In the genomic region with DNA sequence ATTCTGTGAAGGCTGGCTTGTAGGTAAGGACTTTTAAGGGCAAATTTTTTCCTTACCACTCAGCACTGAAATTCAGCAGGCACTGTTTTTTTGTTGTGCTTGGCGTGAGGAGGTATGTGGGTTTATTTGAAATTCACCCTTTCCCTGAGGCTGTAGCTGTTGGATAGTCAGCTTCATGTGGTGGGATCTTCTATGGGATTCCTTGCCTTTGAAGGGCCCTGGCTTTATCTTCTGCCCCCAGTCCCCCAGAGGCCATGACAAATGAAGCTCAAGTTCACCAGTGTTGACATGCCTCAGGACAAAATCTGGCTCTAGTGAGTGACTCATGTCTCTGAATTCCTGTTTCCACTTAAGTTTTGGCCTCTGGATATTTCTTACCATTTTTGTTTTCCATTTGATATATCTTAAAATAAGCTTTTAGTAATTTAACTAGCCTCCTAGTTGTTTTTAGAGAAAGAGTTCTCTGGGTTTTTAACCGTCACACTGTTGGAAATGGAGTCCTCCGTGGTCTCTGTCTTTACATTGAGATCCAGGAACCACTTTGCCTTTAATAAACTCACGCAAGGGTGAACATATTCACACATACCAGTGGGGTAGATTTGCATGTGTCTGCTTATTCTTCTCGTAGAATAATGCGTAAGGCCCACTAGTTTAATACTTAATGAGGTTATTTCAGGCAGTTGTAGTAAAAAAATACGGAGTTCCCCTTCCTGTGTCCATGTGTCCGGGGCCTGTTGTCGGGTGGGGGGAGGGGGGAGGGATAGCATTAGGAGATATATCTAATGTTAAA, we compare ENCODE assay signal across 18 cellular contexts.
DNase-seq lines count a peak whose midpoint lies in the region; ATAC-seq, FAIRE-seq and TF ChIP-seq lines count a peak whose summit lies in the region.
"Had no signal": no experiment of that assay in that cellular context is flagged by ENCODE, and none has a peak within 500 bp of the region (broad histone marks: within the 10 kb centered on the region; RNA-seq: fewer than 3 reads in every experiment).

No MANE protein-coding gene starts in this region.

- H3K27me3 ChIP-seq in IMR-90 (ENCODE audit: control insufficient read depth, insufficient read depth, low read length) (no peaks in the 10 kb centered on the region), bronchial epithelial cell (ENCODE audit: control insufficient read depth, insufficient read depth, low read length) (no peaks in the 10 kb centered on the region), Karpas-422 (ENCODE audit: low read length) (no peaks in the 10 kb centered on the region)
- H3K27me3 ChIP-seq: esophagus squamous epithelium had no signal

- H3K4me3 ChIP-seq in IMR-90 (ENCODE audit: insufficient read depth, low read depth, low read length), result no peak overlapping the region
- no peak overlapping the region for H3K4me3 ChIP-seq in bronchial epithelial cell (ENCODE audit: low read depth, low read length)
- no peak overlapping the region for H3K4me3 ChIP-seq in Karpas-422 (ENCODE audit: low read length)
- H3K4me3 ChIP-seq: esophagus squamous epithelium had no signal

- H2BK15ac ChIP-seq in IMR-90 (ENCODE audit: low read depth, low read length), result no peak overlapping the region

- no peak overlapping the region for H2BK120ac ChIP-seq in IMR-90 (ENCODE audit: low read depth, low read length)

- in situ Hi-C loops in IMR-90 (cut with MboI; ENCODE audit: low sequenced_read_pairs), result no loop called here

- H3K36me3 ChIP-seq in IMR-90 (ENCODE audit: control insufficient read depth, insufficient read depth, low read length) (no peaks in the 10 kb centered on the region), bronchial epithelial cell (ENCODE audit: control insufficient read depth, insufficient read depth, low read length) (no peaks in the 10 kb centered on the region), Karpas-422 (ENCODE audit: insufficient read depth, low read length) (no peaks in the 10 kb centered on the region)
- H3K36me3 ChIP-seq: esophagus squamous epithelium had no signal

- H2AK9ac ChIP-seq in IMR-90 (replicated peaks; ENCODE audit: low read depth, low read length, poor library complexity), result no peak overlapping the region

- H3K4me2 ChIP-seq in IMR-90 (ENCODE audit: low read depth, low read length) (no peak overlapping the region), Karpas-422 (ENCODE audit: low read depth, low read length, poor library complexity, severe bottlenecking) (no peak overlapping the region)

- H3K56ac ChIP-seq in IMR-90 (ENCODE audit: extremely low read depth, insufficient read depth, low read length), result no peak overlapping the region

- no peak overlapping the region for H3K14ac ChIP-seq in IMR-90 (replicated peaks; ENCODE audit: low read depth, low read length)

- H3K9me3 ChIP-seq in IMR-90 (ENCODE audit: control insufficient read depth, insufficient read depth, low read length) (no peaks in the 10 kb centered on the region), Karpas-422 (ENCODE audit: low read length) (no peaks in the 10 kb centered on the region)
- H3K9me3 ChIP-seq: esophagus squamous epithelium had no signal

- no peak overlapping the region for H4K8ac ChIP-seq in IMR-90 (ENCODE audit: low read depth in 2 of 2, low read length in 2 of 2)

- no peak overlapping the region for H2BK5ac ChIP-seq in IMR-90 (ENCODE audit: low read depth, low read length, poor library complexity, severe bottlenecking)

- no peaks in the 10 kb centered on the region for H3K79me1 ChIP-seq in IMR-90 (ENCODE audit: low read depth in 1 of 2, low read length in 2 of 2)

- no peak overlapping the region for H2AK5ac ChIP-seq in IMR-90 (ENCODE audit: low read depth, low read length)

- H4K20me1 ChIP-seq in IMR-90 (ENCODE audit: insufficient read depth, low read length) (no peaks in the 10 kb centered on the region), Karpas-422 (ENCODE audit: insufficient read depth, low read depth, low read length) (no peaks in the 10 kb centered on the region)

- dilution Hi-C loops in IMR-90 (cut with HindIII; ENCODE audit: low sequenced_read_pairs, unreplicated experiment), result no loop called here

- H3K4me1 ChIP-seq in IMR-90 (ENCODE audit: control insufficient read depth, insufficient read depth, low read length), result peaks cover 2% of the 10 kb centered on the region
- no peaks in the 10 kb centered on the region for H3K4me1 ChIP-seq in Karpas-422 (ENCODE audit: low read length)
- H3K4me1 ChIP-seq: esophagus squamous epithelium had no signal

- FAIRE-seq in bronchial epithelial cell (lab: Jason Lieb, UNC), result no peak
- no peak for FAIRE-seq in H54 (lab: Jason Lieb, UNC)
- FAIRE-seq: D721Med had no signal

- DNase-seq in COLO829 (ENCODE audit: low spot score) (peak; percentile 86), IMR-90 (no peak), bronchial epithelial cell (ENCODE audit: low read depth) (peak; percentile 14), kidney tubule cell (ENCODE audit: low spot score) (peak; percentile 45), H54 (ENCODE audit: insufficient read length, low spot score) (no peak), Karpas-422 (no peak), A172 (ENCODE audit: low spot score) (no peak)
- DNase-seq in activated CD4-positive, alpha-beta T cell treated with anti-CD3 and anti-CD28 coated beads for 1 hour, result no peak
- DNase-seq: activated CD8-positive, alpha-beta memory T cell treated with anti-CD3 and anti-CD28 coated beads for 24 hours; amygdala; esophagus squamous epithelium; NCI-H187; stimulated activated CD4-positive, alpha-beta T cell treated with anti-CD3 and anti-CD28 coated beads, Interleukin-12 subunit alpha, Interleukin-12 subunit beta, amount 100 ng/mL, for 4 hours; stimulated activated naive CD8-positive, alpha-beta T cell treated with anti-CD3 and anti-CD28 coated beads, Interleukin-15, amount 100 ng/mL, for 72 hours; SW 1271 had no signal

- TF ChIP-seq RAD21 in IMR-90 (IDR thresholded peaks at IDR 0.05; ENCODE audit: low read length), result no peak

- no TSS peak for BruUV-seq in IMR-90 (replicated peaks; lab: Mats Ljungman, UMichigan)

- H4K91ac ChIP-seq in IMR-90 (ENCODE audit: insufficient read depth, low read depth, low read length), result no peak overlapping the region

- H3K27ac ChIP-seq in IMR-90 (ENCODE audit: insufficient read depth, low read length) (no peak overlapping the region), Karpas-422 (ENCODE audit: low read length) (no peak overlapping the region)
- H3K27ac ChIP-seq: esophagus squamous epithelium had no signal

- H3K9ac ChIP-seq in IMR-90 (ENCODE audit: low read depth, low read length) (no peak overlapping the region), Karpas-422 (ENCODE audit: low read length) (no peak overlapping the region)

- H2BK20ac ChIP-seq in IMR-90 (ENCODE audit: low read depth, low read length), result no peak overlapping the region

- TF ChIP-seq POLR2A in IMR-90 (IDR thresholded peaks at IDR 0.05; ENCODE audit: low read depth, low read length), result no peak
- TF ChIP-seq POLR2A in H54 (IDR thresholded peaks at IDR 0.05; ENCODE audit: low read depth, low read length), result no peak

- CTCF ChIA-PET in IMR-90 (lab: Yijun Ruan, JAX), result interaction anchor here (0.5 kb wide), 1 partner anchor 46 kb away, joined by 3 read pairs; no protein-coding TSS in a partner anchor

- no peak overlapping the region for H3K23ac ChIP-seq in IMR-90 (ENCODE audit: low read depth, low read length)

- H3K9me2 ChIP-seq in Karpas-422 (replicated peaks; ENCODE audit: insufficient read depth, low read length), result no peaks in the 10 kb centered on the region

- intact Hi-C loops in IMR-90 (cut with micrococcal nuclease), result no loop called here

- no peaks in the 10 kb centered on the region for H3K79me2 ChIP-seq in Karpas-422 (ENCODE audit: low read length)

- WGBS in IMR-90 (ENCODE audit: extremely low coverage in 2 of 2, insufficient read length in 1 of 2), 2 experiments, result no CpG with 5 or more reads among the region's 9 CpGs

- no peak overlapping the region for H4K5ac ChIP-seq in IMR-90 (ENCODE audit: low read depth, low read length)

- peak; percentile 54; the same call in 1 of the 2 replicates for ATAC-seq in IMR-90 (ENCODE audit: low read depth)
- ATAC-seq: activated T-helper 17 cell treated with anti-CD3 and anti-CD28 coated beads, Interleukin-2, amount 50 U/mL, for 72 hours; Panc1; stimulated activated naive CD8-positive, alpha-beta T cell treated with anti-CD3 and anti-CD28 coated beads, Interleukin-15, amount 100 ng/mL, for 72 hours had no signal

- POLR2A ChIA-PET in IMR-90 (lab: Charles Lee; ENCODE audit: unreplicated experiment), result no interaction called here

- H2AFZ ChIP-seq in IMR-90 (replicated peaks; ENCODE audit: low read length, poor library complexity) (no peak overlapping the region), Karpas-422 (ENCODE audit: low read length) (no peak overlapping the region)

- no peak overlapping the region for H3K4ac ChIP-seq in IMR-90 (ENCODE audit: low read depth, low read length)

- TF ChIP-seq CTCF in IMR-90 (conservative IDR thresholded peaks at IDR 0.05; ENCODE audit: low read depth, low read length), result no peak
- no peak for TF ChIP-seq CTCF in bronchial epithelial cell (IDR thresholded peaks at IDR 0.05; ENCODE audit: insufficient read depth, low read length, severe bottlenecking)

- no peaks in the 10 kb centered on the region for H3K9me1 ChIP-seq in IMR-90 (ENCODE audit: insufficient read depth, low read length)

- no peak overlapping the region for H3K18ac ChIP-seq in IMR-90 (ENCODE audit: low read depth, low read length)

TF ChIP-seq in IMR-90, 13 proteins besides CTCF, POLR2A, EP300 and RAD21:
- TF ChIP-seq RCOR1 (IDR thresholded peaks at IDR 0.05; ENCODE audit: insufficient replicate concordance, low read length) (no peak), MAZ (IDR thresholded peaks at IDR 0.05; ENCODE audit: borderline replicate concordance, low read depth, low read length) (no peak), CEBPB (IDR thresholded peaks at IDR 0.05; ENCODE audit: low read depth, low read length) (no peak), SMC3 (IDR thresholded peaks at IDR 0.05; ENCODE audit: low read depth, low read length) (no peak), MAFK (IDR thresholded peaks at IDR 0.05; ENCODE audit: low read depth, low read length) (no peak), BHLHE40 (IDR thresholded peaks at IDR 0.05; ENCODE audit: low read depth, low read length) (no peak)
- TF ChIP-seq, protein P1, sequence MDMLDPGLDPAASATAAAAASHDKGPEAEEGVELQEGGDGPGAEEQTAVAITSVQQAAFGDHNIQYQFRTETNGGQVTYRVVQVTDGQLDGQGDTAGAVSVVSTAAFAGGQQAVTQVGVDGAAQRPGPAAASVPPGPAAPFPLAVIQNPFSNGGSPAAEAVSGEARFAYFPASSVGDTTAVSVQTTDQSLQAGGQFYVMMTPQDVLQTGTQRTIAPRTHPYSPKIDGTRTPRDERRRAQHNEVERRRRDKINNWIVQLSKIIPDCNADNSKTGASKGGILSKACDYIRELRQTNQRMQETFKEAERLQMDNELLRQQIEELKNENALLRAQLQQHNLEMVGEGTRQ (IDR thresholded peaks at IDR 0.05; ENCODE audit: low read depth, low read length), result no peak
TF ChIP-seq in IMR-90: peak in this region for 0.

Comparison
In these comparisons a context has a peak if more than half of its experiments do, and no peak if none do; other contexts are left out.
1. DNase-seq: peak in COLO829 (single experiment), bronchial epithelial cell (single experiment) and kidney tubule cell (single experiment); none in IMR-90 (single experiment), H54 (single experiment), Karpas-422 (single experiment), A172 (single experiment) and activated CD4-positive, alpha-beta T cell treated with anti-CD3 and anti-CD28 coated beads for 1 hour (single experiment).